16 cellular contexts compared by ENCODE assay signal in genomic region chr9:121645003-121645402, GRCh38. TPM values are rescaled to one million over a fixed set of nuclear protein-coding genes. Genes with fewer than 3 reads are reported as not detected.
DNase-seq lines count a peak whose midpoint lies in the region; ATAC-seq lines count a peak whose summit lies in the region.
"Had no signal": no experiment of that assay in that cellular context is flagged by ENCODE, and none has a peak within 500 bp of the region (broad histone marks: within the 10 kb centered on the region; RNA-seq: fewer than 3 reads in every experiment).

No MANE protein-coding gene starts in this region.

- no peak overlapping the region for H3K56ac ChIP-seq in mesendoderm (ENCODE audit: low read length)

- H3K4me3 ChIP-seq in mesendoderm (ENCODE audit: low read length) (no peak overlapping the region), subcutaneous abdominal adipose tissue (ENCODE audit: low read depth in 1 of 5, low read length in 5 of 5) (no peak overlapping the region)
- H3K4me3 ChIP-seq: right lobe of liver, SK-N-MC, thoracic aorta had no signal

- H3K4me2 ChIP-seq in mesendoderm (ENCODE audit: low read length), result no peak overlapping the region

- H3K9ac ChIP-seq in mesendoderm (ENCODE audit: low read length) (no peak overlapping the region), subcutaneous abdominal adipose tissue (ENCODE audit: low read length in 5 of 5) (peak overlapping the region in 3 of 5 donors; percentile 13 to 48 (median 41))

- no peak overlapping the region for H4K5ac ChIP-seq in mesendoderm (ENCODE audit: low read length)

- no peak overlapping the region for H2BK5ac ChIP-seq in mesendoderm (ENCODE audit: low read length)

- no peak for ATAC-seq in GM21381 (IDR thresholded peaks at IDR 0.05; ENCODE audit: unreplicated experiment)
- ATAC-seq: activated naive CD8-positive, alpha-beta T cell treated with anti-CD3 and anti-CD28 coated beads, Interleukin-2, amount 50 U/mL, for 24 hours had no signal

- no peak overlapping the region for H3K4ac ChIP-seq in mesendoderm (ENCODE audit: low read depth, low read length)

- DNase-seq in NCI-H2196 (lab: John Stamatoyannopoulos, UW; ENCODE audit: unreplicated experiment) (peak; percentile 42), NCI-H2196 treated with DMSO at 0.1 percent for 48 hours (lab: John Stamatoyannopoulos, UW; ENCODE audit: unreplicated experiment) (no peak), cerebellar cortex (ENCODE audit: low spot score) (peak; percentile 98), mesendoderm (no peak), SK-N-DZ (ENCODE audit: low spot score) (no peak), DMS53 treated with DMSO at 0.1 percent for 48 hours (lab: John Stamatoyannopoulos, UW; ENCODE audit: unreplicated experiment) (no peak)
- DNase-seq: activated naive CD8-positive, alpha-beta T cell treated with anti-CD3 and anti-CD28 coated beads, Interleukin-2, amount 50 U/mL, for 24 hours; Calu3; immature natural killer cell; KBM-7; NCI-H1930; right lobe of liver had no signal

- H3K36me3 ChIP-seq in mesendoderm (ENCODE audit: control insufficient read depth, insufficient read depth, low read length), result no peaks in the 10 kb centered on the region
- H3K36me3 ChIP-seq in subcutaneous abdominal adipose tissue (ENCODE audit: control insufficient read depth in 5 of 5, insufficient read depth in 5 of 5, low read length in 5 of 5), result no peaks in the 10 kb centered on the region
- H3K36me3 ChIP-seq: right lobe of liver, thoracic aorta had no signal

- no peak overlapping the region for H4K8ac ChIP-seq in mesendoderm (ENCODE audit: low read depth, low read length)

- H3K9me3 ChIP-seq in subcutaneous abdominal adipose tissue (ENCODE audit: control insufficient read depth in 5 of 5, low read length in 5 of 5), result no peaks in the 10 kb centered on the region
- H3K9me3 ChIP-seq: right lobe of liver, thoracic aorta had no signal

- H3K4me1 ChIP-seq in mesendoderm (ENCODE audit: control insufficient read depth, low read depth, low read length) (peaks cover 14% of the 10 kb centered on the region), subcutaneous abdominal adipose tissue (ENCODE audit: control insufficient read depth in 5 of 5, insufficient read depth in 5 of 5, low read length in 5 of 5) (peaks cover 2 to 51% (median 10%) of the 10 kb centered on the region in 5 donors)

- H3K27me3 ChIP-seq in mesendoderm (ENCODE audit: insufficient read depth, low read length, poor library complexity) (no peaks in the 10 kb centered on the region), subcutaneous abdominal adipose tissue (ENCODE audit: control insufficient read depth in 5 of 5, insufficient read depth in 4 of 5, low read length in 5 of 5) (no peaks in the 10 kb centered on the region)
- H3K27me3 ChIP-seq: right lobe of liver had no signal

- H3K27ac ChIP-seq in mesendoderm (ENCODE audit: low read depth, low read length) (no peak overlapping the region), subcutaneous abdominal adipose tissue (ENCODE audit: low read depth, low read length) (peak overlapping the region; percentile 30)
- H3K27ac ChIP-seq: right lobe of liver, SK-N-MC, thoracic aorta had no signal

- no peak overlapping the region for H3K23ac ChIP-seq in mesendoderm (ENCODE audit: low read length)

- H2BK15ac ChIP-seq in mesendoderm (replicated peaks; ENCODE audit: low read depth), result no peak overlapping the region

- no peaks in the 10 kb centered on the region for H3K79me2 ChIP-seq in mesendoderm (ENCODE audit: control insufficient read depth, insufficient read depth, low read length)

- peak overlapping the region; percentile 6 for H3K18ac ChIP-seq in mesendoderm (ENCODE audit: low read length)

- no peak overlapping the region for H2BK120ac ChIP-seq in mesendoderm (ENCODE audit: low read depth, low read length)

- no peaks in the 10 kb centered on the region for H3K79me1 ChIP-seq in mesendoderm (ENCODE audit: low read length)

- H2AK5ac ChIP-seq in mesendoderm (ENCODE audit: low read length), result no peak overlapping the region

- WGBS in mesendoderm (ENCODE audit: extremely low coverage, insufficient coverage, low lambda C conversion rate), result no CpG with 5 or more reads among the region's 4 CpGs

RNA-seq across cellular contexts. Expression of gene DAB2IP, which starts 6.4 kb away (rescaled TPM):
- 21.8 TPM for polyA plus RNA-seq in mesendoderm (2013, experiment 1 of 2)
- polyA plus RNA-seq in mesendoderm (2013, experiment 2 of 2), result 21.4 TPM
- 19.9 and 27.0 TPM in 2 replicates for polyA plus RNA-seq in SK-N-DZ (2014; cell fraction: cytosol; rRNA removed)
- 18.5 and 25.6 TPM in 2 replicates for polyA plus RNA-seq in SK-N-DZ (2014; cell fraction: nucleus; rRNA removed)

Comparison
In these comparisons a context has a peak if more than half of its experiments do, and no peak if none do; other contexts are left out.
1. DNase-seq: peak in NCI-H2196 (single experiment) and cerebellar cortex (single experiment); none in NCI-H2196 treated with DMSO at 0.1 percent for 48 hours (single experiment), mesendoderm (single experiment), SK-N-DZ (single experiment) and DMS53 treated with DMSO at 0.1 percent for 48 hours (single experiment).